7 cellular contexts compared by ENCODE assay signal in genomic region chr10:89643812-89644690, GRCh38. TPM values are rescaled to one million over a fixed set of nuclear protein-coding genes. Genes with fewer than 3 reads are reported as not detected.
DNase-seq lines count a peak whose midpoint lies in the region; ATAC-seq, FAIRE-seq and TF ChIP-seq lines count a peak whose summit lies in the region.

No MANE protein-coding gene starts in this region.

- BruUV-seq in K562 (replicated peaks; lab: Mats Ljungman, UMichigan) = TSS peak; percentile 77

- CTCF ChIA-PET in K562 (lab: Yijun Ruan, JAX; ENCODE audit: low intra/inter-chr PET ratio) = interaction anchor here (1.0 kb wide), 1 partner anchor 57 kb away, joined by 5 read pairs; the partner anchor contains the start of gene KIF20B

- H4K20me1 ChIP-seq in K562 (replicated peaks; ENCODE audit: control insufficient read depth, insufficient read depth, low read length) = no peaks in the 10 kb centered on the region

- no peaks in the 10 kb centered on the region for H3K27me3 ChIP-seq in K562 (ENCODE audit: control insufficient read depth in 2 of 2, insufficient read depth in 2 of 2, low read length in 2 of 2)

- no peak for TF ChIP-seq EP300 in K562 (IDR thresholded peaks at IDR 0.05; ENCODE audit: low read length)

- DNase-seq in GM18507 (ENCODE audit: extremely low spot score, insufficient read length, low read depth) (peak; percentile 85), NCI-H187 (lab: John Stamatoyannopoulos, UW) (peak; percentile 81 to 86), T-helper 22 cell (ENCODE audit: low read depth) (peak; percentile 65), K562 (ENCODE audit: extremely low read depth in 1 of 4, low spot score in 3 of 4) (peak; percentile 86 to 93 (median 90)), iPS DF 19.7 (ENCODE audit: low read depth, low spot score) (peak; percentile 98), sciatic nerve (ENCODE audit: low spot score) (peak; percentile 83)

- peak overlapping the region; percentile 97 for H2AFZ ChIP-seq in K562 (ENCODE audit: low read depth, low read length)

- ATAC-seq in HG02943 (IDR thresholded peaks at IDR 0.05; ENCODE audit: low read depth, unreplicated experiment) = peak; percentile 90
- ATAC-seq in K562 = peak; percentile 88
- ATAC-seq in sciatic nerve = peak; percentile 98

- no peaks in the 10 kb centered on the region for H3K36me3 ChIP-seq in K562 (ENCODE audit: control insufficient read depth, insufficient read depth, low read length)

- POLR2A ChIA-PET in K562 (lab: Yijun Ruan, JAX) = interaction anchor here (0.8 to 1.5 kb wide), 7 partner anchors 10 to 89 kb away, joined by 3 to 4 read pairs (median 3); partner anchors contain the start of gene KIF20B

- H3K4me1 ChIP-seq in K562 (replicated peaks in 1 of 2; ENCODE audit: control insufficient read depth in 2 of 2, insufficient read depth in 2 of 2, low read length in 2 of 2) = peaks cover 13 to 29% of the 10 kb centered on the region in 2 experiments; a peak in 4 of 5 replicates

- H3K9ac ChIP-seq in K562 (ENCODE audit: insufficient read depth in 1 of 2, low read depth in 2 of 2, low read length in 2 of 2) = peak overlapping the region; percentile 76 to 96

- no peaks in the 10 kb centered on the region for H3K9me1 ChIP-seq in K562 (ENCODE audit: control insufficient read depth, insufficient read depth, low read length)

- peak overlapping the region; percentile 74 for H3K4me3 ChIP-seq in K562

- peak; percentile 93 for TF ChIP-seq POLR2A in K562 (conservative IDR thresholded peaks at IDR 0.05)

- H3K4me2 ChIP-seq in K562 (ENCODE audit: insufficient read depth, low read length) = peak overlapping the region; percentile 92

- TF ChIP-seq RAD21 in K562 (CRISPR knock-in tag; conservative IDR thresholded peaks at IDR 0.05 in 1 of 2, IDR thresholded peaks at IDR 0.05 in 1 of 2) = 0 out of 4 replicates have a peak, but pooled peaks of 1 of the 2 experiments have one; percentile 13

- peak overlapping the region; percentile 84 for H3K27ac ChIP-seq in K562 (ENCODE audit: extremely low read depth, low read depth, low read length)

- TF ChIP-seq CTCF in K562 (IDR thresholded peaks at IDR 0.05 in 2 of 3, conservative IDR thresholded peaks at IDR 0.05 in 1 of 3; ENCODE audit: insufficient read depth in 2 of 3, low read depth in 1 of 3, low read length in 3 of 3) = no peak

- under 1% methylated on average over 39 of the region's 49 CpGs for WGBS in K562 (ENCODE audit: insufficient coverage, low coverage, missing lambda C conversion rate)

- in situ Hi-C loops in K562 (cut with MboI) = no loop called here

- intact Hi-C loops in K562 (cut with micrococcal nuclease) (loop anchor here (1.0 kb wide), 1 partner anchor 57 kb away; the partner anchor contains the start of gene KIF20B), sciatic nerve (cut with DNase I) (no loop called here)

- no peaks in the 10 kb centered on the region for H3K9me3 ChIP-seq in K562 (replicated peaks; ENCODE audit: control insufficient read depth, insufficient read depth, low read depth, low read length)

- H3K79me2 ChIP-seq in K562 (ENCODE audit: control insufficient read depth, insufficient read depth, low read length) = peaks cover 60% of the 10 kb centered on the region

- FAIRE-seq in GM18507 (lab: Jason Lieb, UNC) = peak; percentile 100
- FAIRE-seq in K562 (lab: Jason Lieb, UNC) = peak; percentile 97

TF ChIP-seq in K562, 482 proteins besides CTCF, POLR2A, EP300 and RAD21 (continues in another document):
- TF ChIP-seq LCOR (CRISPR knock-in tag; IDR thresholded peaks at IDR 0.05) (peak; percentile 41; the same call in 1 of the 2 replicates), CEBPG (CRISPR knock-in tag; IDR thresholded peaks at IDR 0.05) (no peak), CEBPG (tag; conservative IDR thresholded peaks at IDR 0.05 in 1 of 2, IDR thresholded peaks at IDR 0.05 in 1 of 2) (peak; percentile 69 to 76), ATF6 (CRISPR knock-in tag; IDR thresholded peaks at IDR 0.05) (peak; percentile 77; the same call in 1 of the 2 replicates), MAX (CRISPR knock-in tag; IDR thresholded peaks at IDR 0.05) (peak; percentile 49; the same call in 1 of the 2 replicates), MNT (conservative IDR thresholded peaks at IDR 0.05) (peak in 1 of 2 experiments; percentile 49; a peak in 3 of 4 replicates), USF2 (CRISPR knock-in tag; IDR thresholded peaks at IDR 0.05) (no peak), SOX6 (IDR thresholded peaks at IDR 0.05) (peak; percentile 9; the same call in 1 of the 2 replicates)

RNA-seq across cellular contexts. Expression of gene PANK1, which starts 1.0 kb away (rescaled TPM):
- total RNA-seq in K562 (2011; cell fraction: chromatin; rRNA removed; ENCODE audit: low replicate concordance) = 9.0 and 12.7 TPM in 2 replicates
- total RNA-seq in K562 (2011; cell fraction: nucleolus; rRNA removed) = 4.2 and 5.7 TPM in 2 replicates
- total RNA-seq in K562 (2011; cell fraction: nucleoplasm; rRNA removed) = 5.3 and 6.6 TPM in 2 replicates
- total RNA-seq in K562 (2014; rRNA removed) (4.1 and 6.5 TPM in 2 replicates), K562 (2014; rRNA removed; fragmentation: Illumina TruSeq; extraction: Trizol) (7.2 and 8.6 TPM in 2 replicates), K562 (2015; rRNA removed; fragmentation: Illumina TruSeq; extraction: Trizol) (10.0 and 10.7 TPM in 2 replicates), K562 (2021) (5.9 and 6.1 TPM in 2 replicates), sciatic nerve (4.9 TPM)
- polyA plus RNA-seq in K562 (2011; rRNA removed) (8.7 and 9.8 TPM in 2 replicates), K562 (2014; fragmentation: Illumina TruSeq; extraction: Trizol) (7.9 and 8.1 TPM in 2 replicates), K562 (2014; fragmentation: Nextera tagmentation; extraction: Ambion mirVana) (1 to 10 TPM; 1.7 to 2.5 TPM), K562 (2014; rRNA removed) (3.9 and 5.5 TPM in 2 replicates)
- polyA plus RNA-seq in K562 (2011; cell fraction: cytosol; rRNA removed) = 2.4 and 5.6 TPM in 2 replicates
- 2.8 and 5.6 TPM in 2 replicates for polyA plus RNA-seq in K562 (2011; cell fraction: nucleus; rRNA removed)
- polyA plus RNA-seq in K562 (2012) = 3.8 and 4.9 TPM in 2 replicates
- polyA minus RNA-seq in K562 (2011; rRNA and poly(A)+ RNA removed) = 11.3 and 14.4 TPM in 2 replicates
- 3.3 and 6.7 TPM in 2 replicates for polyA minus RNA-seq in K562 (2011; cell fraction: cytosol; rRNA and poly(A)+ RNA removed)
- 7.0 and 15.3 TPM in 2 replicates for polyA minus RNA-seq in K562 (2011; cell fraction: nucleus; rRNA and poly(A)+ RNA removed)

RNA-seq across cellular contexts. Expression of gene KIF20B, which starts 57.3 kb away (rescaled TPM):
- 22.8 and 62.2 TPM in 2 replicates for total RNA-seq in K562 (2011; cell fraction: chromatin; rRNA removed; ENCODE audit: low replicate concordance)
- total RNA-seq in K562 (2011; cell fraction: nucleolus; rRNA removed) = 3.0 and 4.6 TPM in 2 replicates
- total RNA-seq in K562 (2011; cell fraction: nucleoplasm; rRNA removed) = 8.4 and 13.4 TPM in 2 replicates
- total RNA-seq in K562 (2014; rRNA removed) (16.4 and 18.6 TPM in 2 replicates), K562 (2014; rRNA removed; fragmentation: Illumina TruSeq; extraction: Trizol) (46.9 and 57.2 TPM in 2 replicates), K562 (2015; rRNA removed; fragmentation: Illumina TruSeq; extraction: Trizol) (42.4 and 46.3 TPM in 2 replicates), K562 (2021) (45.9 and 47.6 TPM in 2 replicates), sciatic nerve (6.7 TPM)
- polyA plus RNA-seq in K562 (2011; rRNA removed) (14.9 and 19.1 TPM in 2 replicates), K562 (2014; fragmentation: Illumina TruSeq; extraction: Trizol) (25.1 and 32.2 TPM in 2 replicates), K562 (2014; fragmentation: Nextera tagmentation; extraction: Ambion mirVana) (10 to 100 TPM; 32.9 to 56.5 TPM), K562 (2014; rRNA removed) (14.6 and 18.7 TPM in 2 replicates)
- 1.1 and 3.3 TPM in 2 replicates for polyA plus RNA-seq in K562 (2011; cell fraction: cytosol; rRNA removed)
- polyA plus RNA-seq in K562 (2011; cell fraction: nucleus; rRNA removed) = 5.9 and 9.0 TPM in 2 replicates
- polyA plus RNA-seq in K562 (2012) = 13.1 and 18.1 TPM in 2 replicates
- 49.5 and 66.4 TPM in 2 replicates for polyA minus RNA-seq in K562 (2011; rRNA and poly(A)+ RNA removed)
- 6.5 and 10.0 TPM in 2 replicates for polyA minus RNA-seq in K562 (2011; cell fraction: cytosol; rRNA and poly(A)+ RNA removed)
- 9.0 and 19.9 TPM in 2 replicates for polyA minus RNA-seq in K562 (2011; cell fraction: nucleus; rRNA and poly(A)+ RNA removed)

Comparison
In these comparisons a context has a peak if more than half of its experiments do, and no peak if none do; other contexts are left out.
1. Peak in every context shown above with its lines: DNase-seq, ATAC-seq, H3K4me3 ChIP-seq and H3K27ac ChIP-seq.